38 cellular contexts compared by ENCODE assay signal in genomic region chr13:107531180-107531579, GRCh38.
"Had no signal": no experiment of that assay in that cellular context is flagged by ENCODE, and none has a peak within 500 bp of the region (broad histone marks: within the 10 kb centered on the region; RNA-seq: fewer than 3 reads in every experiment).

No MANE protein-coding gene starts in this region.

- H3K9me3 ChIP-seq: ascending aorta had no signal

- FAIRE-seq: bronchial epithelial cell had no signal

- H3K4me3 ChIP-seq: ascending aorta, cardiac muscle cell had no signal

- H3K4me1 Mint-ChIP-seq: activated CD4-positive, alpha-beta memory T cell treated with anti-CD3 and anti-CD28 coated beads, Interleukin-2, amount 10 ng/mL, durations not matched to agents 7 days and 5 days; activated CD4-positive, alpha-beta T cell treated with anti-CD3 and anti-CD28 coated beads for 36 hours; activated CD4-positive, alpha-beta T cell treated with anti-CD3 and anti-CD28 coated beads, Interleukin-2, amount 10 ng/mL, durations not matched to agents 7 days and 5 days; activated CD8-positive, alpha-beta memory T cell treated with anti-CD3 and anti-CD28 coated beads, Interleukin-2, amount 10 ng/mL, durations not matched to agents 7 days and 5 days; activated naive CD4-positive, alpha-beta T cell treated with anti-CD3 and anti-CD28 coated beads, Interleukin-2, amount 10 ng/mL, durations not matched to agents 7 days and 5 days; activated naive CD4-positive, alpha-beta T cell treated with anti-CD3 and anti-CD28 coated beads, Interleukin-2, amount 50 U/mL, for 24 hours; activated naive CD8-positive, alpha-beta T cell treated with anti-CD3 and anti-CD28 coated beads, Interleukin-2, amount 10 ng/mL, durations not matched to agents 7 days and 5 days; activated naive CD8-positive, alpha-beta T cell treated with anti-CD3 and anti-CD28 coated beads, Interleukin-2, amount 50 U/mL, for 24 hours; central memory CD8-positive, alpha-beta T cell had no signal

- H3K4me1 ChIP-seq: ascending aorta had no signal

- ATAC-seq: activated CD4-positive, alpha-beta T cell treated with anti-CD3 and anti-CD28 coated beads for 36 hours; activated CD4-positive, CD25-positive, alpha-beta regulatory T cell treated with anti-CD3 and anti-CD28 coated beads, Interleukin-2, amount 50 U/mL, for 24 hours; activated CD8-positive, alpha-beta memory T cell treated with anti-CD3 and anti-CD28 coated beads, Interleukin-2, amount 10 ng/mL, durations not matched to agents 7 days and 5 days; activated CD8-positive, alpha-beta T cell treated with anti-CD3 and anti-CD28 coated beads, Interleukin-2, amount 10 ng/mL, durations not matched to agents 7 days and 5 days; activated naive CD8-positive, alpha-beta T cell treated with anti-CD3 and anti-CD28 coated beads, Interleukin-2, amount 50 U/mL, for 24 hours; WTC11 had no signal

- H3K4me3 Mint-ChIP-seq: activated CD4-positive, alpha-beta memory T cell treated with anti-CD3 and anti-CD28 coated beads, Interleukin-2, amount 10 ng/mL, durations not matched to agents 7 days and 5 days; activated CD4-positive, alpha-beta T cell treated with anti-CD3 and anti-CD28 coated beads for 36 hours; activated CD4-positive, alpha-beta T cell treated with anti-CD3 and anti-CD28 coated beads, Interleukin-2, amount 10 ng/mL, durations not matched to agents 7 days and 5 days; activated CD8-positive, alpha-beta memory T cell treated with anti-CD3 and anti-CD28 coated beads, Interleukin-2, amount 10 ng/mL, durations not matched to agents 7 days and 5 days; activated CD8-positive, alpha-beta T cell treated with anti-CD3 and anti-CD28 coated beads, Interleukin-2, amount 10 ng/mL, durations not matched to agents 7 days and 5 days; activated naive CD4-positive, alpha-beta T cell treated with anti-CD3 and anti-CD28 coated beads, Interleukin-2, amount 10 ng/mL, durations not matched to agents 7 days and 5 days; activated naive CD4-positive, alpha-beta T cell treated with anti-CD3 and anti-CD28 coated beads, Interleukin-2, amount 50 U/mL, for 24 hours; activated naive CD8-positive, alpha-beta T cell; activated naive CD8-positive, alpha-beta T cell treated with anti-CD3 and anti-CD28 coated beads, Interleukin-2, amount 10 ng/mL, durations not matched to agents 7 days and 5 days; activated naive CD8-positive, alpha-beta T cell treated with anti-CD3 and anti-CD28 coated beads, Interleukin-2, amount 50 U/mL, for 24 hours; activated T-cell treated with anti-CD3 and anti-CD28 coated beads, Interleukin-2, amount 50 U/mL, for 24 hours; brain; central memory CD8-positive, alpha-beta T cell; T-helper 1 cell treated with Interleukin-12 subunit alpha and Interleukin-12 subunit beta and Interleukin-4 antibody, amounts not matched to agents 30 μg/mL and 1 μg/mL, for 36 hours; T-helper 2 cell treated with Interferon-gamma antibody and Interleukin-4, amounts not matched to agents 5 μg/mL and 100 μg/mL, for 36 hours; WTC11 had no signal

- H3K27ac Mint-ChIP-seq: activated CD4-positive, alpha-beta memory T cell treated with anti-CD3 and anti-CD28 coated beads, Interleukin-2, amount 10 ng/mL, durations not matched to agents 7 days and 5 days; activated CD4-positive, alpha-beta T cell treated with anti-CD3 and anti-CD28 coated beads for 36 hours; activated CD4-positive, alpha-beta T cell treated with anti-CD3 and anti-CD28 coated beads, Interleukin-2, amount 10 ng/mL, durations not matched to agents 7 days and 5 days; activated CD8-positive, alpha-beta memory T cell treated with anti-CD3 and anti-CD28 coated beads, Interleukin-2, amount 10 ng/mL, durations not matched to agents 7 days and 5 days; activated CD8-positive, alpha-beta T cell treated with anti-CD3 and anti-CD28 coated beads, Interleukin-2, amount 10 ng/mL, durations not matched to agents 7 days and 5 days; activated naive CD4-positive, alpha-beta T cell treated with anti-CD3 and anti-CD28 coated beads, Interleukin-2, amount 10 ng/mL, durations not matched to agents 7 days and 5 days; activated naive CD4-positive, alpha-beta T cell treated with anti-CD3 and anti-CD28 coated beads, Interleukin-2, amount 50 U/mL, for 24 hours; activated naive CD8-positive, alpha-beta T cell; activated naive CD8-positive, alpha-beta T cell treated with anti-CD3 and anti-CD28 coated beads, Interleukin-2, amount 10 ng/mL, durations not matched to agents 7 days and 5 days; activated naive CD8-positive, alpha-beta T cell treated with anti-CD3 and anti-CD28 coated beads, Interleukin-2, amount 50 U/mL, for 24 hours; activated T-cell treated with anti-CD3 and anti-CD28 coated beads, Interleukin-2, amount 50 U/mL, for 24 hours; activated T-helper 2 cell treated with anti-CD3 and anti-CD28 coated beads, Interferon-gamma antibody, Interleukin-2, Interleukin-4, amounts not matched to agents 10 μg/mL and 5 μg/mL and 100 μg/mL, durations not matched to agents 14 hours and 24 hours and 36 hours; brain; T-helper 1 cell treated with Interleukin-12 subunit alpha and Interleukin-12 subunit beta and Interleukin-4 antibody, amounts not matched to agents 30 μg/mL and 1 μg/mL, for 36 hours; T-helper 2 cell treated with Interferon-gamma antibody and Interleukin-4, amounts not matched to agents 5 μg/mL and 100 μg/mL, for 36 hours; WTC11 had no signal

- H3K36me3 Mint-ChIP-seq: activated CD8-positive, alpha-beta memory T cell treated with anti-CD3 and anti-CD28 coated beads, Interleukin-2, amount 10 ng/mL, durations not matched to agents 7 days and 5 days; activated naive CD4-positive, alpha-beta T cell treated with anti-CD3 and anti-CD28 coated beads, Interleukin-2, amount 10 ng/mL, durations not matched to agents 7 days and 5 days; activated naive CD4-positive, alpha-beta T cell treated with anti-CD3 and anti-CD28 coated beads, Interleukin-2, amount 50 U/mL, for 24 hours; activated naive CD8-positive, alpha-beta T cell; activated naive CD8-positive, alpha-beta T cell treated with anti-CD3 and anti-CD28 coated beads, Interleukin-2, amount 10 ng/mL, durations not matched to agents 7 days and 5 days; brain; WTC11 had no signal

- H3K27me3 ChIP-seq: ascending aorta, cardiac muscle cell had no signal

- DNase-seq: activated CD4-positive, alpha-beta memory T cell treated with anti-CD3 and anti-CD28 coated beads, Interleukin-2, amount 10 ng/mL, durations not matched to agents 7 days and 5 days; activated CD4-positive, alpha-beta T cell treated with anti-CD3 and anti-CD28 coated beads for 1 hour; activated CD4-positive, alpha-beta T cell treated with anti-CD3 and anti-CD28 coated beads for 36 hours; activated CD4-positive, alpha-beta T cell treated with anti-CD3 and anti-CD28 coated beads for 48 hours; activated CD4-positive, alpha-beta T cell treated with anti-CD3 and anti-CD28 coated beads, Interleukin-2, amount 10 ng/mL, durations not matched to agents 7 days and 5 days; activated CD4-positive, alpha-beta T cell treated with anti-CD3 and anti-CD28 coated beads, Interleukin-2, amount 50 U/mL, for 48 hours; activated CD4-positive, CD25-positive, alpha-beta regulatory T cell; activated CD8-positive, alpha-beta memory T cell treated with anti-CD3 and anti-CD28 coated beads for 24 hours; activated CD8-positive, alpha-beta memory T cell treated with anti-CD3 and anti-CD28 coated beads, Interleukin-2, amount 10 ng/mL, durations not matched to agents 7 days and 5 days; activated CD8-positive, alpha-beta memory T cell treated with anti-CD3 and anti-CD28 coated beads, Interleukin-2, amount 50 U/mL, for 48 hours; activated CD8-positive, alpha-beta T cell treated with anti-CD3 and anti-CD28 coated beads, Interleukin-2, amount 10 ng/mL, durations not matched to agents 7 days and 5 days; activated effector memory CD4-positive, alpha-beta T cell treated with Interleukin-2 at 50 U/mL for 16 hours; activated gamma-delta T cell; activated naive CD4-positive, alpha-beta T cell treated with anti-CD3 and anti-CD28 coated beads, Interleukin-2, amount 10 ng/mL, durations not matched to agents 7 days and 5 days; activated naive CD4-positive, alpha-beta T cell treated with Interleukin-2 at 50 U/mL for 16 hours; activated naive CD8-positive, alpha-beta T cell treated with anti-CD3 and anti-CD28 coated beads, Interleukin-2, amount 10 ng/mL, durations not matched to agents 7 days and 5 days; activated naive CD8-positive, alpha-beta T cell treated with anti-CD3 and anti-CD28 coated beads, Interleukin-2, amount 50 U/mL, for 24 hours; activated T-cell treated with anti-CD3 and anti-CD28 coated beads, Interleukin-2, amount 50 U/mL, for 24 hours; activated T-cell treated with anti-CD3 and anti-CD28 coated beads, Interleukin-2, amount 50 U/mL, for 48 hours; amygdala; anterior cingulate cortex; caudate nucleus; cerebellar nuclear complex; T-helper 2 cell; T-helper 9 cell; WERI-Rb-1 had no signal

- H3K27ac ChIP-seq: ascending aorta, cardiac muscle cell, WERI-Rb-1 had no signal

- H3K36me3 ChIP-seq: ascending aorta, cardiac muscle cell, WERI-Rb-1 had no signal

- H3K9me3 Mint-ChIP-seq: activated CD4-positive, alpha-beta T cell treated with anti-CD3 and anti-CD28 coated beads, Interleukin-2, amount 10 ng/mL, durations not matched to agents 7 days and 5 days; activated naive CD4-positive, alpha-beta T cell treated with anti-CD3 and anti-CD28 coated beads, Interleukin-2, amount 50 U/mL, for 24 hours; activated naive CD8-positive, alpha-beta T cell treated with anti-CD3 and anti-CD28 coated beads, Interleukin-2, amount 10 ng/mL, durations not matched to agents 7 days and 5 days; activated naive CD8-positive, alpha-beta T cell treated with anti-CD3 and anti-CD28 coated beads, Interleukin-2, amount 50 U/mL, for 24 hours; WTC11 had no signal

- H3K27me3 Mint-ChIP-seq: activated CD4-positive, alpha-beta memory T cell treated with anti-CD3 and anti-CD28 coated beads, Interleukin-2, amount 10 ng/mL, durations not matched to agents 7 days and 5 days; activated CD4-positive, alpha-beta T cell treated with anti-CD3 and anti-CD28 coated beads for 36 hours; activated CD4-positive, alpha-beta T cell treated with anti-CD3 and anti-CD28 coated beads, Interleukin-2, amount 10 ng/mL, durations not matched to agents 7 days and 5 days; activated CD8-positive, alpha-beta memory T cell treated with anti-CD3 and anti-CD28 coated beads, Interleukin-2, amount 10 ng/mL, durations not matched to agents 7 days and 5 days; activated naive CD4-positive, alpha-beta T cell treated with anti-CD3 and anti-CD28 coated beads, Interleukin-2, amount 10 ng/mL, durations not matched to agents 7 days and 5 days; activated naive CD4-positive, alpha-beta T cell treated with anti-CD3 and anti-CD28 coated beads, Interleukin-2, amount 50 U/mL, for 24 hours; activated naive CD8-positive, alpha-beta T cell; activated naive CD8-positive, alpha-beta T cell treated with anti-CD3 and anti-CD28 coated beads, Interleukin-2, amount 10 ng/mL, durations not matched to agents 7 days and 5 days; activated naive CD8-positive, alpha-beta T cell treated with anti-CD3 and anti-CD28 coated beads, Interleukin-2, amount 50 U/mL, for 24 hours; activated T-cell treated with anti-CD3 and anti-CD28 coated beads, Interleukin-2, amount 50 U/mL, for 24 hours; brain; central memory CD8-positive, alpha-beta T cell had no signal
